9 cellular contexts compared by ENCODE assay signal in genomic region chr1:226634611-226635246, GRCh38.
DNase-seq lines count a peak whose midpoint lies in the region; ATAC-seq, FAIRE-seq and TF ChIP-seq lines count a peak whose summit lies in the region.
"Had no signal": no experiment of that assay in that cellular context is flagged by ENCODE, and none has a peak within 500 bp of the region (broad histone marks: within the 10 kb centered on the region; RNA-seq: fewer than 3 reads in every experiment).

No MANE protein-coding gene starts in this region.

- in situ Hi-C loops in K562 (cut with MboI) = loop anchor here (5.0 to 10.0 kb wide), 3 partner anchors 193 to 1320 kb away; no protein-coding TSS in a partner anchor

- H3K4me3 ChIP-seq in K562 (no peak overlapping the region), muscle layer of duodenum (ENCODE audit: low read depth in 1 of 2, low read length in 2 of 2) (no peak overlapping the region)
- H3K4me3 ChIP-seq: gastroesophageal sphincter had no signal

- no peak overlapping the region for H2AFZ ChIP-seq in K562 (ENCODE audit: low read depth, low read length)

- H4K20me1 ChIP-seq in K562 (replicated peaks; ENCODE audit: control insufficient read depth, insufficient read depth, low read length) = 0 out of 2 replicates have a peak, but pooled peaks cover 14% of the 10 kb centered on the region

- H3K79me2 ChIP-seq in K562 (ENCODE audit: control insufficient read depth, insufficient read depth, low read length) = no peaks in the 10 kb centered on the region

- CTCF ChIA-PET in K562 (lab: Yijun Ruan, JAX; ENCODE audit: low intra/inter-chr PET ratio) = interaction anchor here (1.2 to 3.6 kb wide), 3 partner anchors 194 to 1881 kb away, joined by 4 to 32 read pairs (median 5); no protein-coding TSS in a partner anchor

- H3K9ac ChIP-seq in K562 (ENCODE audit: insufficient read depth in 1 of 2, low read depth in 2 of 2, low read length in 2 of 2) = no peak overlapping the region

- H3K36me3 ChIP-seq in K562 (ENCODE audit: control insufficient read depth, insufficient read depth, low read length) (no peaks in the 10 kb centered on the region), muscle layer of duodenum (ENCODE audit: control insufficient read depth in 1 of 2, insufficient read depth in 2 of 2, low read length in 2 of 2) (peaks cover 25 to 32% of the 10 kb centered on the region in 2 donors)

- H3K27me3 ChIP-seq in K562 (ENCODE audit: control insufficient read depth in 2 of 2, insufficient read depth in 2 of 2, low read length in 2 of 2) (peaks cover 27 to 79% of the 10 kb centered on the region in 2 experiments), muscle layer of duodenum (ENCODE audit: low read depth, low read length) (no peaks in the 10 kb centered on the region)
- H3K27me3 ChIP-seq: gastroesophageal sphincter had no signal

- no peak for TF ChIP-seq CTCF in K562 (IDR thresholded peaks at IDR 0.05 in 2 of 3, conservative IDR thresholded peaks at IDR 0.05 in 1 of 3; ENCODE audit: insufficient read depth in 2 of 3, low read depth in 1 of 3, low read length in 3 of 3)

- H3K9me3 ChIP-seq in K562 (replicated peaks; ENCODE audit: control insufficient read depth, insufficient read depth, low read depth, low read length) (no peaks in the 10 kb centered on the region), muscle layer of duodenum (ENCODE audit: control insufficient read depth in 1 of 2, low read length in 2 of 2) (no peaks in the 10 kb centered on the region)
- H3K9me3 ChIP-seq: gastroesophageal sphincter had no signal

- TF ChIP-seq POLR2A in K562 (conservative IDR thresholded peaks at IDR 0.05) = no peak

- H3K27ac ChIP-seq in K562 (ENCODE audit: extremely low read depth, low read depth, low read length) (no peak overlapping the region), muscle layer of duodenum (ENCODE audit: low read length) (peak overlapping the region; percentile 56)

- BruUV-seq in K562 (replicated peaks; lab: Mats Ljungman, UMichigan) = no TSS peak

- no peak for TF ChIP-seq EP300 in K562 (IDR thresholded peaks at IDR 0.05; ENCODE audit: low read length)

- H3K4me1 ChIP-seq in K562 (replicated peaks in 1 of 2; ENCODE audit: control insufficient read depth in 2 of 2, insufficient read depth in 2 of 2, low read length in 2 of 2) (peaks cover 0 to 17% of the 10 kb centered on the region in 2 experiments; a peak in 2 of 5 replicates), muscle layer of duodenum (ENCODE audit: control insufficient read depth in 1 of 2, insufficient read depth in 2 of 2, low read length in 2 of 2) (peaks cover 12 to 66% of the 10 kb centered on the region in 2 donors)

- H3K4me2 ChIP-seq in K562 (ENCODE audit: insufficient read depth, low read length) = no peak overlapping the region

- DNase-seq in Right ventricle myocardium inferior (ENCODE audit: missing footprints) (peak; percentile 43), left cardiac atrium (no peak), K562 (ENCODE audit: extremely low read depth in 1 of 4, low spot score in 3 of 4) (no peak), NCI-H2196 treated with DMSO at 0.1 percent for 48 hours (lab: John Stamatoyannopoulos, UW; ENCODE audit: unreplicated experiment) (no peak)

- no peaks in the 10 kb centered on the region for H3K9me1 ChIP-seq in K562 (ENCODE audit: control insufficient read depth, insufficient read depth, low read length)

- WGBS in K562 (ENCODE audit: insufficient coverage, low coverage, missing lambda C conversion rate) = 3% methylated on average over 22 of the region's 22 CpGs

- POLR2A ChIA-PET in K562 (lab: Yijun Ruan, JAX) = interaction anchor here (0.6 to 1.0 kb wide), 2 partner anchors 277 to 324 kb away, joined by 3 read pairs; no protein-coding TSS in a partner anchor

- ATAC-seq in Right ventricle myocardium inferior (no peak), left cardiac atrium (no peak), K562 (peak; percentile 4; the same call in 1 of the 3 replicates), HG02885 (IDR thresholded peaks at IDR 0.05; ENCODE audit: poor library complexity, unreplicated experiment) (no peak), HG03521 (IDR thresholded peaks at IDR 0.05; ENCODE audit: unreplicated experiment) (no peak), HG02981 (IDR thresholded peaks at IDR 0.05; ENCODE audit: unreplicated experiment) (no peak)

- FAIRE-seq in K562 (lab: Jason Lieb, UNC) = no peak

- TF ChIP-seq RAD21 in K562 (CRISPR knock-in tag; conservative IDR thresholded peaks at IDR 0.05 in 1 of 2, IDR thresholded peaks at IDR 0.05 in 1 of 2) = no peak

- intact Hi-C loops in Right ventricle myocardium inferior (cut with DNase I) = loop anchor here (1.0 to 10.0 kb wide), 3 partner anchors 103 to 800 kb away; partner anchors contain the start of gene ITPKB
- intact Hi-C loops in left cardiac atrium (cut with DNase I) = loop anchor here (1.0 to 5.0 kb wide), 5 partner anchors 52 to 194 kb away; partner anchors contain the start of gene ITPKB (in 1 of the 2)
- intact Hi-C loops in K562 (cut with micrococcal nuclease) = loop anchor here (1.0 to 5.0 kb wide), 3 partner anchors 43 to 803 kb away; no protein-coding TSS in a partner anchor

TF ChIP-seq in K562, 482 proteins besides CTCF, POLR2A, EP300 and RAD21:
- TF ChIP-seq SPI1 (IDR thresholded peaks at IDR 0.05; ENCODE audit: borderline replicate concordance, low read depth, low read length) (no peak), PHTF2 (CRISPR knock-in tag; IDR thresholded peaks at IDR 0.05) (no peak), RBM34 (IDR thresholded peaks at IDR 0.05; ENCODE audit: borderline replicate concordance, insufficient read depth, low read length) (no peak), HNRNPH1 (optimal IDR thresholded peaks at IDR 0.05; ENCODE audit: low read depth, low read length) (no peak), MTA1 (IDR thresholded peaks at IDR 0.05; ENCODE audit: borderline replicate concordance) (no peak), ZNF23 (CRISPR knock-in tag; IDR thresholded peaks at IDR 0.05) (no peak), ZNF354B (CRISPR knock-in tag; IDR thresholded peaks at IDR 0.05) (no peak), ZBTB9 (CRISPR knock-in tag; IDR thresholded peaks at IDR 0.05) (no peak), KDM2B (CRISPR knock-in tag; IDR thresholded peaks at IDR 0.05) (no peak), ZKSCAN1 (IDR thresholded peaks at IDR 0.05; ENCODE audit: low read depth, low read length) (no peak), RNF219 (CRISPR knock-in tag; IDR thresholded peaks at IDR 0.05) (no peak), ESRRB (CRISPR knock-in tag; IDR thresholded peaks at IDR 0.05; ENCODE audit: borderline replicate concordance) (no peak), ZC3H11A (IDR thresholded peaks at IDR 0.05; ENCODE audit: low read depth, low read length) (no peak), SRSF7 (optimal IDR thresholded peaks at IDR 0.05; ENCODE audit: low read depth, low read length) (no peak), PCBP1 (IDR thresholded peaks at IDR 0.05; ENCODE audit: low read depth, low read length, poor library complexity, severe bottlenecking) (no peak), SAFB2 (IDR thresholded peaks at IDR 0.05; ENCODE audit: borderline replicate concordance, low read depth, low read length, severe bottlenecking) (no peak), ARID3B (CRISPR knock-in tag; IDR thresholded peaks at IDR 0.05; ENCODE audit: borderline replicate concordance) (no peak), KDM5B (IDR thresholded peaks at IDR 0.05; ENCODE audit: insufficient replicate concordance, low read depth, low read length) (no peak), DNMT1 (IDR thresholded peaks at IDR 0.05) (no peak), ERF (CRISPR knock-in tag; IDR thresholded peaks at IDR 0.05) (no peak)
